ENCODE assay signal across 8 cellular contexts in the genomic region with DNA sequence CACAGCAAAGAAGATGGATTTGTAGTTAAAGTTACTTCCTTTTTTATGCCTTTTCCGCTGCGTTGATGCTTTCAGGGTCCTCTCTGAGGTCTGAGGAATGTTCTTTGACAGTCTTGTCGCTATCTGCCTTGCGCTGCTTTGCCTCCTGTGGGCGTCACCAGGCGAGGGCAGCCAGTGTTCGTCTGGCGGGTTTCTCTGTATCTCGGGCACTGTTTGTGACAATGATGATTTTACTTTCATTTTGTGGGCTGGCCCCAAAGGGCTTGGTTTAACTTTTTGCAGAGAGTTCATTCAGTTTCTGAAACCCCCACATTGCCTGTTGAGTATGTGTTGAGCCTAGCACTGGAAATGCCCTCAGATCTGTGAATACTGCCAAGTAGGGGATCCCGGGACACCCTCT. TPM values are rescaled to one million over a fixed set of nuclear protein-coding genes. Genes with fewer than 3 reads are reported as not detected.
DNase-seq lines count a peak whose midpoint lies in the region; ATAC-seq and TF ChIP-seq lines count a peak whose summit lies in the region.

No MANE protein-coding gene starts in this region.

- H3K27me3 ChIP-seq in esophagus squamous epithelium: no peaks in the 10 kb centered on the region

- H3K4me3 ChIP-seq in esophagus squamous epithelium: peak overlapping the region; percentile 11 to 58 (median 41)

- peak overlapping the region in 3 of 4 donors; percentile 46 to 62 (median 49) for H3K27ac ChIP-seq in esophagus squamous epithelium

- H3K27me3 Mint-ChIP-seq in activated CD8-positive, alpha-beta T cell treated with anti-CD3 and anti-CD28 coated beads for 36 hours: no peaks in the 10 kb centered on the region

- POLR2A ChIA-PET in activated CD8-positive, alpha-beta T cell treated with anti-CD3 and anti-CD28 coated beads for 36 hours (lab: Charles Lee): interaction anchor here (0.7 kb wide), 1 partner anchor 30 kb away, joined by 4 read pairs; no protein-coding TSS in a partner anchor

- intact Hi-C loops in activated CD8-positive, alpha-beta T cell treated with anti-CD3 and anti-CD28 coated beads for 36 hours (cut with micrococcal nuclease): no loop called here
- intact Hi-C loops in esophagus squamous epithelium (cut with DNase I): loop anchor here (10.0 kb wide), 1 partner anchor 630 kb away; no protein-coding TSS in a partner anchor

- DNase-seq in GM19238 (ENCODE audit: insufficient read length, low spot score): peak; percentile 40
- peak; percentile 87 for DNase-seq in activated CD8-positive, alpha-beta T cell treated with anti-CD3 and anti-CD28 coated beads for 36 hours
- DNase-seq in esophagus squamous epithelium (lab: John Stamatoyannopoulos, UW): no peak
- peak; percentile 73 for DNase-seq in stimulated activated CD4-positive, alpha-beta T cell treated with anti-CD3 and anti-CD28 coated beads, Interleukin-4, amount 100 ng/mL, for 1 hour
- DNase-seq in COR-L47 (lab: John Stamatoyannopoulos, UW): no peak
- no peak for DNase-seq in DMS153 treated with DMSO at 0.1 percent for 48 hours (lab: John Stamatoyannopoulos, UW; ENCODE audit: unreplicated experiment)

- H3K36me3 ChIP-seq in esophagus squamous epithelium: peaks cover 0 to 21% (median 0%) of the 10 kb centered on the region in 3 donors

- 18 to 20% methylated on average over 6 to 7 of the region's 10 CpGs for WGBS in esophagus squamous epithelium, 2 donors

- TF ChIP-seq CTCF in activated CD8-positive, alpha-beta T cell treated with anti-CD3 and anti-CD28 coated beads for 36 hours (IDR thresholded peaks at IDR 0.05): no peak
- no peak for TF ChIP-seq CTCF in esophagus squamous epithelium (IDR thresholded peaks at IDR 0.05)

- H3K9me3 ChIP-seq in esophagus squamous epithelium: no peaks in the 10 kb centered on the region

- peaks cover 51% of the 10 kb centered on the region for H3K4me1 Mint-ChIP-seq in activated CD8-positive, alpha-beta T cell treated with anti-CD3 and anti-CD28 coated beads for 36 hours (ENCODE audit: low read depth)

- no peak for TF ChIP-seq POLR2A in esophagus squamous epithelium (IDR thresholded peaks at IDR 0.05)

- CTCF ChIA-PET in activated CD8-positive, alpha-beta T cell treated with anti-CD3 and anti-CD28 coated beads for 36 hours (lab: Charles Lee): interaction anchor here (0.6 to 4.3 kb wide), 5 partner anchors 10 to 154 kb away, joined by 3 to 20 read pairs (median 6); no protein-coding TSS in a partner anchor

- peaks cover 10 to 60% (median 20%) of the 10 kb centered on the region in 3 donors for H3K4me1 ChIP-seq in esophagus squamous epithelium

- H3K4me3 Mint-ChIP-seq in activated CD8-positive, alpha-beta T cell treated with anti-CD3 and anti-CD28 coated beads for 36 hours: peak overlapping the region; percentile 75

- H3K27ac Mint-ChIP-seq in activated CD8-positive, alpha-beta T cell treated with anti-CD3 and anti-CD28 coated beads for 36 hours: peak overlapping the region; percentile 86

- peaks cover 26% of the 10 kb centered on the region for H3K36me3 Mint-ChIP-seq in activated CD8-positive, alpha-beta T cell treated with anti-CD3 and anti-CD28 coated beads for 36 hours (ENCODE audit: low read depth)

- H3K9me3 Mint-ChIP-seq in activated CD8-positive, alpha-beta T cell treated with anti-CD3 and anti-CD28 coated beads for 36 hours: no peaks in the 10 kb centered on the region

- peak; percentile 80 for ATAC-seq in HG03378 (IDR thresholded peaks at IDR 0.05; ENCODE audit: unreplicated experiment)
- ATAC-seq in activated CD8-positive, alpha-beta T cell treated with anti-CD3 and anti-CD28 coated beads for 36 hours: peak; percentile 83
- ATAC-seq in HG03469 (IDR thresholded peaks at IDR 0.05; ENCODE audit: unreplicated experiment): no peak

RNA-seq across cellular contexts. Expression of gene SACM1L, which starts 24.6 kb away (rescaled TPM):
- 10 to 100 TPM; 52.6 to 56.0 TPM for total RNA-seq in activated CD8-positive, alpha-beta T cell treated with anti-CD3 and anti-CD28 coated beads for 36 hours
- 10 to 100 TPM; 22.7 to 42.2 (median 27.2) TPM for total RNA-seq in esophagus squamous epithelium

Comparison
In these comparisons a context has a peak if more than half of its experiments do, and no peak if none do; other contexts are left out.
1. DNase-seq: peak in GM19238 (single experiment), activated CD8-positive, alpha-beta T cell treated with anti-CD3 and anti-CD28 coated beads for 36 hours (single experiment) and stimulated activated CD4-positive, alpha-beta T cell treated with anti-CD3 and anti-CD28 coated beads, Interleukin-4, amount 100 ng/mL, for 1 hour (single experiment); none in esophagus squamous epithelium (single experiment), COR-L47 (single experiment) and DMS153 treated with DMSO at 0.1 percent for 48 hours (single experiment).